ENCODE assay signal across 30 cellular contexts in genomic region chr3:33887478-33887877, GRCh38.
"Had no signal": no experiment of that assay in that cellular context is flagged by ENCODE, and none has a peak within 500 bp of the region (broad histone marks: within the 10 kb centered on the region; RNA-seq: fewer than 3 reads in every experiment).

No MANE protein-coding gene starts in this region.

- H3K4me1 ChIP-seq: parathyroid adenoma, right lobe of liver, testis, uterus had no signal

- H3K27me3 Mint-ChIP-seq: stimulated activated memory B cell treated with anti-CD40 and anti-IgM and Interleukin-4, amounts not matched to agents 10 μg/mL and 1 μg/mL and 100 μg/mL, for 72 hours; stimulated activated naive CD8-positive, alpha-beta T cell treated with anti-CD3 and anti-CD28 coated beads, Interleukin-15, amount 100 ng/mL, for 72 hours had no signal

- H3K4me3 ChIP-seq: neural progenitor cell, ovary, psoas muscle, right lobe of liver, sigmoid colon, suprapubic skin, testis, tibial artery, transverse colon, upper lobe of right lung, uterus had no signal

- H3K4me3 Mint-ChIP-seq: natural killer cell; nephron; neural progenitor cell; stimulated activated memory B cell treated with anti-CD40 and anti-IgM and Interleukin-4, amounts not matched to agents 10 μg/mL and 1 μg/mL and 100 μg/mL, for 72 hours; stimulated activated naive CD8-positive, alpha-beta T cell treated with anti-CD3 and anti-CD28 coated beads, Interleukin-15, amount 100 ng/mL, for 72 hours; type B pancreatic cell had no signal

- H3K27me3 ChIP-seq: neural progenitor cell, ovary, right lobe of liver, sigmoid colon, suprapubic skin, testis, tibial artery, upper lobe of right lung, uterus had no signal

- H3K36me3 Mint-ChIP-seq: natural killer cell; neural progenitor cell; stimulated activated memory B cell treated with anti-CD40 and anti-IgM and Interleukin-4, amounts not matched to agents 10 μg/mL and 1 μg/mL and 100 μg/mL, for 72 hours; type B pancreatic cell had no signal

- H3K9ac ChIP-seq: neural progenitor cell, parathyroid adenoma had no signal

- DNase-seq: natural killer cell; occipital lobe; ovary; posterior cingulate gyrus; psoas muscle; right cardiac atrium; right lobe of liver; sigmoid colon; small intestine; stimulated activated CD4-positive, alpha-beta T cell treated with anti-CD3 and anti-CD28 coated beads, Interleukin-15, amount 100 ng/mL, for 24 hours; stimulated activated CD4-positive, alpha-beta T cell treated with anti-CD3 and anti-CD28 coated beads, Interleukin-2, amount 100 ng/mL, for 24 hours; stimulated activated CD4-positive, alpha-beta T cell treated with anti-CD3 and anti-CD28 coated beads, Interleukin-2, amount 100 ng/mL, for 48 hours; stimulated activated CD4-positive, alpha-beta T cell treated with anti-CD3 and anti-CD28 coated beads, Interleukin-4, amount 100 ng/mL, for 24 hours; stimulated activated CD8-positive, alpha-beta memory T cell treated with anti-CD3 and anti-CD28 coated beads, Interleukin-4, amount 100 ng/mL, for 48 hours; stimulated activated naive CD4-positive, alpha-beta T cell; stimulated activated naive CD8-positive, alpha-beta T cell treated with anti-CD3 and anti-CD28 coated beads, Interleukin-15, amount 100 ng/mL, for 72 hours; stimulated activated naive CD8-positive, alpha-beta T cell treated with anti-CD3 and anti-CD28 coated beads, Interleukin-15, Interleukin-2, amounts not matched to agents 100 U/mL and 50 U/mL, for 24 hours; substantia nigra; testis; tibial artery; transverse colon; upper lobe of right lung; uterus had no signal

- H2AFZ ChIP-seq: parathyroid adenoma had no signal

- H3K27ac Mint-ChIP-seq: natural killer cell; nephron; neural progenitor cell; progenitor cell of endocrine pancreas; stimulated activated memory B cell treated with anti-CD40 and anti-IgM and Interleukin-4, amounts not matched to agents 10 μg/mL and 1 μg/mL and 100 μg/mL, for 72 hours; type B pancreatic cell had no signal

- H3K4me1 Mint-ChIP-seq: natural killer cell; stimulated activated memory B cell treated with anti-CD40 and anti-IgM and Interleukin-4, amounts not matched to agents 10 μg/mL and 1 μg/mL and 100 μg/mL, for 72 hours had no signal

- H3K9me3 Mint-ChIP-seq: natural killer cell; nephron; neural progenitor cell; stimulated activated memory B cell treated with anti-CD40 and anti-IgM and Interleukin-4, amounts not matched to agents 10 μg/mL and 1 μg/mL and 100 μg/mL, for 72 hours; stimulated activated naive CD8-positive, alpha-beta T cell treated with anti-CD3 and anti-CD28 coated beads, Interleukin-15, amount 100 ng/mL, for 72 hours; type B pancreatic cell had no signal

- H3K79me2 ChIP-seq: parathyroid adenoma had no signal

- FAIRE-seq: small intestine had no signal

- H3K27ac ChIP-seq: neural progenitor cell, ovary, parathyroid adenoma, psoas muscle, right lobe of liver, sigmoid colon, suprapubic skin, testis, tibial artery, transverse colon, upper lobe of right lung, uterus had no signal

- ATAC-seq: natural killer cell; psoas muscle; right cardiac atrium; stimulated activated memory B cell treated with anti-CD40 and anti-IgM and Interleukin-4, amounts not matched to agents 10 μg/mL and 1 μg/mL and 100 μg/mL, for 72 hours; stimulated activated naive CD8-positive, alpha-beta T cell treated with anti-CD3 and anti-CD28 coated beads, Interleukin-15, amount 100 ng/mL, for 72 hours; stimulated activated naive CD8-positive, alpha-beta T cell treated with anti-CD3 and anti-CD28 coated beads, Interleukin-15, Interleukin-2, amounts not matched to agents 100 U/mL and 50 U/mL, for 24 hours; upper lobe of right lung had no signal

- H3K9me3 ChIP-seq: ovary, psoas muscle, right lobe of liver, sigmoid colon, suprapubic skin, testis, tibial artery, transverse colon, upper lobe of right lung, uterus had no signal

- H3K4me2 ChIP-seq: neural progenitor cell had no signal

- H3K36me3 ChIP-seq: neural progenitor cell, ovary, right lobe of liver, sigmoid colon, suprapubic skin, tibial artery, transverse colon, upper lobe of right lung, uterus had no signal
